ENCODE assay signal across 2 cellular contexts in genomic region chr17:75896360-75897075, GRCh38.
TF ChIP-seq lines count a peak whose summit lies in the region.

A gene with protein sequence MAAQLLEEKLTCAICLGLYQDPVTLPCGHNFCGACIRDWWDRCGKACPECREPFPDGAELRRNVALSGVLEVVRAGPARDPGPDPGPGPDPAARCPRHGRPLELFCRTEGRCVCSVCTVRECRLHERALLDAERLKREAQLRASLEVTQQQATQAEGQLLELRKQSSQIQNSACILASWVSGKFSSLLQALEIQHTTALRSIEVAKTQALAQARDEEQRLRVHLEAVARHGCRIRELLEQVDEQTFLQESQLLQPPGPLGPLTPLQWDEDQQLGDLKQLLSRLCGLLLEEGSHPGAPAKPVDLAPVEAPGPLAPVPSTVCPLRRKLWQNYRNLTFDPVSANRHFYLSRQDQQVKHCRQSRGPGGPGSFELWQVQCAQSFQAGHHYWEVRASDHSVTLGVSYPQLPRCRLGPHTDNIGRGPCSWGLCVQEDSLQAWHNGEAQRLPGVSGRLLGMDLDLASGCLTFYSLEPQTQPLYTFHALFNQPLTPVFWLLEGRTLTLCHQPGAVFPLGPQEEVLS (minus strand): TSS chr17:75896951. CDS start chr17:75896937, 14 bp downstream.

TF ChIP-seq in HEK293, 187 proteins besides CTCF, POLR2A, EP300 and RAD21 (continued from another document and continues in another):
- TF ChIP-seq PRDM10 (tag by site-specific recombination; IDR thresholded peaks at IDR 0.05) (0 out of 2 replicates have a peak, but pooled peaks have one; percentile 4), ZNF692 (tag by site-specific recombination; IDR thresholded peaks at IDR 0.05) (peak; percentile 77), ZIC2 (tag by site-specific recombination; IDR thresholded peaks at IDR 0.05) (peak; percentile 50; the same call in 1 of the 2 replicates), ZNF404 (tag by site-specific recombination; IDR thresholded peaks at IDR 0.05) (no peak), HOXC10 (CRISPR knock-in tag; IDR thresholded peaks at IDR 0.05) (0 out of 2 replicates have a peak, but pooled peaks have one; percentile 47), ZNF843 (tag by site-specific recombination; IDR thresholded peaks at IDR 0.05) (no peak), ZNF394 (tag by site-specific recombination; IDR thresholded peaks at IDR 0.05; ENCODE audit: borderline replicate concordance) (peak; percentile 70; the same call in 1 of the 2 replicates), ZNF76 (tag by site-specific recombination; IDR thresholded peaks at IDR 0.05; ENCODE audit: borderline replicate concordance, low read depth) (peak; percentile 70; the same call in 1 of the 2 replicates), ZNF529 (tag by site-specific recombination; IDR thresholded peaks at IDR 0.05; ENCODE audit: insufficient replicate concordance) (no peak), ZBTB20 (tag by site-specific recombination; IDR thresholded peaks at IDR 0.05) (peak; percentile 86), ZNF2 (tag by site-specific recombination; IDR thresholded peaks at IDR 0.05) (no peak), ZNF292 (tag by site-specific recombination; IDR thresholded peaks at IDR 0.05; ENCODE audit: borderline replicate concordance, low read depth) (no peak), KLF8 (tag by site-specific recombination; IDR thresholded peaks at IDR 0.05) (peak; percentile 76; the same call in 1 of the 2 replicates), ZBTB17 (tag by site-specific recombination; IDR thresholded peaks at IDR 0.05) (no peak), ZNF138 (tag by site-specific recombination; IDR thresholded peaks at IDR 0.05; ENCODE audit: borderline replicate concordance) (no peak), ZSCAN30 (tag by site-specific recombination; IDR thresholded peaks at IDR 0.05) (peak; percentile 54; the same call in 1 of the 2 replicates), ZNF155 (tag by site-specific recombination; IDR thresholded peaks at IDR 0.05) (no peak), BCL6B (tag by site-specific recombination; IDR thresholded peaks at IDR 0.05) (no peak), ZNF624 (tag by site-specific recombination; IDR thresholded peaks at IDR 0.05) (no peak), ZNF324 (tag by site-specific recombination; IDR thresholded peaks at IDR 0.05) (no peak), KLF9 (tag by site-specific recombination; IDR thresholded peaks at IDR 0.05; ENCODE audit: low read depth) (no peak; the same call in 1 of the 2 replicates), ZNF239 (tag by site-specific recombination; IDR thresholded peaks at IDR 0.05) (no peak), ZBTB7A (tag by site-specific recombination; IDR thresholded peaks at IDR 0.05; ENCODE audit: low read depth) (no peak)
- TF ChIP-seq, protein P1, sequence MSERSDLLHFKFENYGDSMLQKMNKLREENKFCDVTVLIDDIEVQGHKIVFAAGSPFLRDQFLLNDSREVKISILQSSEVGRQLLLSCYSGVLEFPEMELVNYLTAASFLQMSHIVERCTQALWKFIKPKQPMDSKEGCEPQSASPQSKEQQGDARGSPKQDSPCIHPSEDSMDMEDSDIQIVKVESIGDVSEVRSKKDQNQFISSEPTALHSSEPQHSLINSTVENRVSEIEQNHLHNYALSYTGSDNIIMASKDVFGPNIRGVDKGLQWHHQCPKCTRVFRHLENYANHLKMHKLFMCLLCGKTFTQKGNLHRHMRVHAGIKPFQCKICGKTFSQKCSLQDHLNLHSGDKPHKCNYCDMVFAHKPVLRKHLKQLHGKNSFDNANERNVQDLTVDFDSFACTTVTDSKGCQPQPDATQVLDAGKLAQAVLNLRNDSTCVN (tag by site-specific recombination; optimal IDR thresholded peaks at IDR 0.05), result peak; percentile 92

TF ChIP-seq in K562, 482 proteins besides CTCF, POLR2A, EP300 and RAD21 (continued from another document and continues in another):
- TF ChIP-seq FIP1L1 (IDR thresholded peaks at IDR 0.05; ENCODE audit: low read depth, low read length, poor library complexity, severe bottlenecking) (peak; percentile 53), ZNF274 (IDR thresholded peaks at IDR 0.05; ENCODE audit: borderline replicate concordance, low read depth, low read length) (no peak), E4F1 (CRISPR knock-in tag; IDR thresholded peaks at IDR 0.05; ENCODE audit: borderline replicate concordance) (peak; percentile 46; the same call in 1 of the 2 replicates), MTA1 (IDR thresholded peaks at IDR 0.05; ENCODE audit: borderline replicate concordance) (0 out of 2 replicates have a peak, but pooled peaks have one; percentile 56), PHTF2 (CRISPR knock-in tag; IDR thresholded peaks at IDR 0.05) (no peak), XRCC4 (IDR thresholded peaks at IDR 0.05; ENCODE audit: extremely low read depth, insufficient read depth, insufficient read length) (no peak), KHSRP (IDR thresholded peaks at IDR 0.05) (no peak), EGR1 (conservative IDR thresholded peaks at IDR 0.05) (peak; percentile 84; the same call in 1 of the 2 replicates), SMARCA5 (IDR thresholded peaks at IDR 0.05) (no peak), PRPF4 (IDR thresholded peaks at IDR 0.05; ENCODE audit: insufficient read depth, low read depth, low read length, poor library complexity, severe bottlenecking) (peak; percentile 17), RBM22 (IDR thresholded peaks at IDR 0.05; ENCODE audit: low read depth, low read length, poor library complexity, severe bottlenecking) (peak; percentile 68), CTBP1 (IDR thresholded peaks at IDR 0.05; ENCODE audit: borderline replicate concordance) (peak; percentile 90), ZBTB1 (CRISPR knock-in tag; IDR thresholded peaks at IDR 0.05; ENCODE audit: borderline replicate concordance, low read depth) (peak; percentile 65), ZNF133 (CRISPR knock-in tag; IDR thresholded peaks at IDR 0.05) (no peak), ZNF75A (CRISPR knock-in tag; IDR thresholded peaks at IDR 0.05) (no peak), ZNF699 (CRISPR knock-in tag; IDR thresholded peaks at IDR 0.05; ENCODE audit: insufficient replicate concordance) (no peak), RB1 (IDR thresholded peaks at IDR 0.05; ENCODE audit: low read depth) (peak; percentile 89), U2AF1 (optimal IDR thresholded peaks at IDR 0.05; ENCODE audit: low read depth, low read length) (peak; percentile 50), HDAC1 (IDR thresholded peaks at IDR 0.05) (peak in 1 of 2 experiments; percentile 59; a peak in 2 of 4 replicates), TOE1 (IDR thresholded peaks at IDR 0.05; ENCODE audit: borderline replicate concordance) (no peak), TOE1 (CRISPR knock-in tag; IDR thresholded peaks at IDR 0.05; ENCODE audit: borderline replicate concordance, low read depth) (no peak), CREM (IDR thresholded peaks at IDR 0.05; ENCODE audit: low read depth) (peak; percentile 83), ZNF644 (tag; IDR thresholded peaks at IDR 0.05; ENCODE audit: low read depth) (no peak), TEAD2 (tag; IDR thresholded peaks at IDR 0.05) (no peak), KLF1 (tag; IDR thresholded peaks at IDR 0.05) (0 out of 2 replicates have a peak, but pooled peaks have one; percentile 24), ZNF263 (CRISPR knock-in tag; IDR thresholded peaks at IDR 0.05; ENCODE audit: borderline replicate concordance) (peak; percentile 59; the same call in 1 of the 2 replicates), MBD2 (IDR thresholded peaks at IDR 0.05; ENCODE audit: borderline replicate concordance, low read depth) (peak; percentile 34; the same call in 1 of the 2 replicates), KAT7 (CRISPR knock-in tag; IDR thresholded peaks at IDR 0.05; ENCODE audit: borderline replicate concordance) (peak; percentile 90; the same call in 1 of the 2 replicates), NFIC (IDR thresholded peaks at IDR 0.05) (peak; percentile 36; the same call in 1 of the 2 replicates), BMI1 (IDR thresholded peaks at IDR 0.05; ENCODE audit: low read length) (no peak)
- TF ChIP-seq, protein P2, sequence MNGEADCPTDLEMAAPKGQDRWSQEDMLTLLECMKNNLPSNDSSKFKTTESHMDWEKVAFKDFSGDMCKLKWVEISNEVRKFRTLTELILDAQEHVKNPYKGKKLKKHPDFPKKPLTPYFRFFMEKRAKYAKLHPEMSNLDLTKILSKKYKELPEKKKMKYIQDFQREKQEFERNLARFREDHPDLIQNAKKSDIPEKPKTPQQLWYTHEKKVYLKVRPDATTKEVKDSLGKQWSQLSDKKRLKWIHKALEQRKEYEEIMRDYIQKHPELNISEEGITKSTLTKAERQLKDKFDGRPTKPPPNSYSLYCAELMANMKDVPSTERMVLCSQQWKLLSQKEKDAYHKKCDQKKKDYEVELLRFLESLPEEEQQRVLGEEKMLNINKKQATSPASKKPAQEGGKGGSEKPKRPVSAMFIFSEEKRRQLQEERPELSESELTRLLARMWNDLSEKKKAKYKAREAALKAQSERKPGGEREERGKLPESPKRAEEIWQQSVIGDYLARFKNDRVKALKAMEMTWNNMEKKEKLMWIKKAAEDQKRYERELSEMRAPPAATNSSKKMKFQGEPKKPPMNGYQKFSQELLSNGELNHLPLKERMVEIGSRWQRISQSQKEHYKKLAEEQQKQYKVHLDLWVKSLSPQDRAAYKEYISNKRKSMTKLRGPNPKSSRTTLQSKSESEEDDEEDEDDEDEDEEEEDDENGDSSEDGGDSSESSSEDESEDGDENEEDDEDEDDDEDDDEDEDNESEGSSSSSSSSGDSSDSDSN (IDR thresholded peaks at IDR 0.05; ENCODE audit: borderline replicate concordance in 1 of 2, low read depth in 2 of 2, low read length in 2 of 2), result peak; percentile 53 to 69; a peak in 1 of 4 replicates
- TF ChIP-seq, protein P3, sequence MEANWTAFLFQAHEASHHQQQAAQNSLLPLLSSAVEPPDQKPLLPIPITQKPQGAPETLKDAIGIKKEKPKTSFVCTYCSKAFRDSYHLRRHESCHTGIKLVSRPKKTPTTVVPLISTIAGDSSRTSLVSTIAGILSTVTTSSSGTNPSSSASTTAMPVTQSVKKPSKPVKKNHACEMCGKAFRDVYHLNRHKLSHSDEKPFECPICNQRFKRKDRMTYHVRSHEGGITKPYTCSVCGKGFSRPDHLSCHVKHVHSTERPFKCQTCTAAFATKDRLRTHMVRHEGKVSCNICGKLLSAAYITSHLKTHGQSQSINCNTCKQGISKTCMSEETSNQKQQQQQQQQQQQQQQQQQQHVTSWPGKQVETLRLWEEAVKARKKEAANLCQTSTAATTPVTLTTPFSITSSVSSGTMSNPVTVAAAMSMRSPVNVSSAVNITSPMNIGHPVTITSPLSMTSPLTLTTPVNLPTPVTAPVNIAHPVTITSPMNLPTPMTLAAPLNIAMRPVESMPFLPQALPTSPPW (CRISPR knock-in tag; IDR thresholded peaks at IDR 0.05), result peak; percentile 87
- TF ChIP-seq, protein P4, sequence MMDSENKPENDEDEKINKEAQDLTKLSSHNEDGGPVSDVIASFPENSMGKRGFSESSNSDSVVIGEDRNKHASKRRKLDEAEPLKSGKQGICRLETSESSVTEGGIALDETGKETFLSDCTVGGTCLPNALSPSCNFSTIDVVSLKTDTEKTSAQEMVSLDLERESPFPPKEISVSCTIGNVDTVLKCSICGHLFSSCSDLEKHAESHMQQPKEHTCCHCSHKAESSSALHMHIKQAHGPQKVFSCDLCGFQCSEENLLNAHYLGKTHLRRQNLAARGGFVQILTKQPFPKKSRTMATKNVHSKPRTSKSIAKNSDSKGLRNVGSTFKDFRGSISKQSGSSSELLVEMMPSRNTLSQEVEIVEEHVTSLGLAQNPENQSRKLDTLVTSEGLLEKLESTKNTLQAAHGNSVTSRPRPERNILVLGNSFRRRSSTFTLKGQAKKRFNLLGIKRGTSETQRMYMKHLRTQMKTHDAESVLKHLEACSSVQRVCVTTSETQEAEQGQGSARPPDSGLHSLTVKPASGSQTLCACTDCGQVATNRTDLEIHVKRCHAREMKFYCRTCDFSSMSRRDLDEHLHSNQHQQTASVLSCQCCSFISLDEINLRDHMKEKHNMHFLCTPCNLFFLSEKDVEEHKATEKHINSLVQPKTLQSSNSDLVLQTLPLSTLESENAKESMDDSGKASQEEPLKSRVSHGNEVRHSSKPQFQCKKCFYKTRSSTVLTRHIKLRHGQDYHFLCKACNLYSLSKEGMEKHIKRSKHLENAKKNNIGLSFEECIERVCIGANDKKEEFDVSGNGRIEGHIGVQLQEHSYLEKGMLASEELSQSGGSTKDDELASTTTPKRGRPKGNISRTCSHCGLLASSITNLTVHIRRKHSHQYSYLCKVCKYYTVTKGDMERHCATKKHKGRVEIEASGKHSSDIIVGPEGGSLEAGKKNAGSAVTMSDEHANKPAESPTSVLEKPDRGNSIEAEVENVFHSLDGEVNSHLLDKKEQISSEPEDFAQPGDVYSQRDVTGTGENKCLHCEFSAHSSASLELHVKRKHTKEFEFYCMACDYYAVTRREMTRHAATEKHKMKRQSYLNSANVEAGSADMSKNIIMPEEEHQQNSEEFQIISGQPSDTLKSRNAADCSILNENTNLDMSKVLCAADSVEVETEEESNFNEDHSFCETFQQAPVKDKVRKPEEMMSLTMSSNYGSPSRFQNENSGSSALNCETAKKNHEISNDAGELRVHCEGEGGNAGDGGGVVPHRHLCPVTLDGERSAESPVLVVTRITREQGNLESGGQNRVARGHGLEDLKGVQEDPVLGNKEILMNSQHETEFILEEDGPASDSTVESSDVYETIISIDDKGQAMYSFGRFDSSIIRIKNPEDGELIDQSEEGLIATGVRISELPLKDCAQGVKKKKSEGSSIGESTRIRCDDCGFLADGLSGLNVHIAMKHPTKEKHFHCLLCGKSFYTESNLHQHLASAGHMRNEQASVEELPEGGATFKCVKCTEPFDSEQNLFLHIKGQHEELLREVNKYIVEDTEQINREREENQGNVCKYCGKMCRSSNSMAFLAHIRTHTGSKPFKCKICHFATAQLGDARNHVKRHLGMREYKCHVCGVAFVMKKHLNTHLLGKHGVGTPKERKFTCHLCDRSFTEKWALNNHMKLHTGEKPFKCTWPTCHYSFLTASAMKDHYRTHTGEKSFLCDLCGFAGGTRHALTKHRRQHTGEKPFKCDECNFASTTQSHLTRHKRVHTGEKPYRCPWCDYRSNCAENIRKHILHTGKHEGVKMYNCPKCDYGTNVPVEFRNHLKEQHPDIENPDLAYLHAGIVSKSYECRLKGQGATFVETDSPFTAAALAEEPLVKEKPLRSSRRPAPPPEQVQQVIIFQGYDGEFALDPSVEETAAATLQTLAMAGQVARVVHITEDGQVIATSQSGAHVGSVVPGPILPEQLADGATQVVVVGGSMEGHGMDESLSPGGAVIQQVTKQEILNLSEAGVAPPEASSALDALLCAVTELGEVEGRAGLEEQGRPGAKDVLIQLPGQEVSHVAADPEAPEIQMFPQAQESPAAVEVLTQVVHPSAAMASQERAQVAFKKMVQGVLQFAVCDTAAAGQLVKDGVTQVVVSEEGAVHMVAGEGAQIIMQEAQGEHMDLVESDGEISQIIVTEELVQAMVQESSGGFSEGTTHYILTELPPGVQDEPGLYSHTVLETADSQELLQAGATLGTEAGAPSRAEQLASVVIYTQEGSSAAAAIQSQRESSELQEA (IDR thresholded peaks at IDR 0.05; ENCODE audit: low read depth), result no peak
